In the genomic region with DNA sequence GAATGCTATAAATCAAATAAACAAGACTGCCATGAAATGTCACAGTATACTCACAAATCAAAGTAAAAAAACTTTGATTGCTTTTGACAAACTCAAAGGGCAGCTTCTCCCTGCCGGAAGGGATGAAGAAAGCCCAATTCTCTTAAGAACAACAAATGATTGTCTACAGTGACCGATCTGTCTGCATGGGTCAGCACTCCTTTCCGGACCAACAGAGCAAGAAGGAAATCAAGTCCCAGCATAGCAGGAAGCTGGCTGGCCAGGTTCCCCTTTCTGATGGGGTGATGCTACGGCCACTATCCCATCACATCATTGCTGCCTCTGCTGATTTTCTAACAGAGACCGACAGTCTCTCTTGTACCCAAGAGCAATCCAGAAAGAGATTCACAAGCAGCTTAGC, we compare ENCODE assay signal across 13 cellular contexts. TPM values are rescaled to one million over a fixed set of nuclear protein-coding genes. Genes with fewer than 3 reads are reported as not detected.
DNase-seq lines count a peak whose midpoint lies in the region; ATAC-seq and TF ChIP-seq lines count a peak whose summit lies in the region.
"Had no signal": no experiment of that assay in that cellular context is flagged by ENCODE, and none has a peak within 500 bp of the region (broad histone marks: within the 10 kb centered on the region; RNA-seq: fewer than 3 reads in every experiment).

No MANE protein-coding gene starts in this region.

- H3K4me1 Mint-ChIP-seq in natural killer cell treated with Interleukin-12 subunit alpha and Interleukin-12 subunit beta and Interleukin-15 and Interleukin-18, amount 100 ng/mL, for 72 hours (ENCODE audit: low read depth in 2 of 2): peaks cover 51 to 56% of the 10 kb centered on the region in 2 donors
- H3K4me1 Mint-ChIP-seq: activated naive CD4-positive, alpha-beta T cell treated with anti-CD3 and anti-CD28 coated beads, Interleukin-2, amount 50 U/mL, for 24 hours had no signal

- H3K27me3 ChIP-seq in upper lobe of right lung (no peaks in the 10 kb centered on the region), PC-9 (ENCODE audit: insufficient read depth, low read depth) (no peaks in the 10 kb centered on the region)

- no peaks in the 10 kb centered on the region for H3F3A ChIP-seq in PC-9 (ENCODE audit: insufficient read depth, low read depth)

- no peaks in the 10 kb centered on the region for H3K9me2 ChIP-seq in PC-9 (ENCODE audit: insufficient read depth)

- no peaks in the 10 kb centered on the region for H3K27me3 Mint-ChIP-seq in natural killer cell treated with Interleukin-12 subunit alpha and Interleukin-12 subunit beta and Interleukin-15 and Interleukin-18, amount 100 ng/mL, for 72 hours
- H3K27me3 Mint-ChIP-seq: activated naive CD4-positive, alpha-beta T cell treated with anti-CD3 and anti-CD28 coated beads, Interleukin-2, amount 50 U/mL, for 24 hours had no signal

- no peak overlapping the region for H2AFZ ChIP-seq in PC-9

- H3K36me3 ChIP-seq in upper lobe of right lung: no peaks in the 10 kb centered on the region
- no peaks in the 10 kb centered on the region for H3K36me3 ChIP-seq in PC-9 (ENCODE audit: low read depth)

- H4K20me1 ChIP-seq in PC-9 (ENCODE audit: insufficient read depth): no peaks in the 10 kb centered on the region

- ATAC-seq in Right ventricle myocardium inferior (peak; percentile 74), upper lobe of right lung (peak; percentile 62)
- no peak for ATAC-seq in natural killer cell treated with Interleukin-12 subunit alpha and Interleukin-12 subunit beta and Interleukin-15 and Interleukin-18, amount 100 ng/mL, for 72 hours

- no peaks in the 10 kb centered on the region for H3K79me2 ChIP-seq in PC-9 (ENCODE audit: low read depth)

- H3K4me3 ChIP-seq in upper lobe of right lung: no peak overlapping the region
- no peak overlapping the region for H3K4me3 ChIP-seq in PC-9

- BruUV-seq in PC-9 (replicated peaks; lab: Mats Ljungman, UMichigan): no TSS peak

- CTCF ChIA-PET in PC-9 (lab: Charles Lee): no interaction called here

- DNase-seq in SKM-1 (lab: John Stamatoyannopoulos, UW; ENCODE audit: unreplicated experiment): peak; percentile 13
- no peak for DNase-seq in Right ventricle myocardium inferior (ENCODE audit: missing footprints)
- no peak for DNase-seq in natural killer cell treated with Interleukin-12 subunit alpha and Interleukin-12 subunit beta and Interleukin-15 and Interleukin-18, amount 100 ng/mL, for 72 hours (ENCODE audit: low spot score)
- no peak for DNase-seq in upper lobe of right lung
- DNase-seq in NCI-H748 (lab: John Stamatoyannopoulos, UW; ENCODE audit: unreplicated experiment): no peak
- DNase-seq in PC-9: no peak
- no peak for DNase-seq in DMS53 (lab: John Stamatoyannopoulos, UW)
- DNase-seq: DMS79 treated with DMSO at 0.1 percent for 48 hours; NCI-H1105; NCI-H748 treated with DMSO at 0.1 percent for 48 hours; stimulated activated CD4-positive, alpha-beta T cell treated with anti-CD3 and anti-CD28 coated beads, Interleukin-12 subunit alpha, Interleukin-12 subunit beta, amount 100 ng/mL, for 4 hours had no signal

- POLR2A ChIA-PET in PC-9 (lab: Charles Lee; ENCODE audit: unreplicated experiment): no interaction called here

- H3K9me3 Mint-ChIP-seq in natural killer cell treated with Interleukin-12 subunit alpha and Interleukin-12 subunit beta and Interleukin-15 and Interleukin-18, amount 100 ng/mL, for 72 hours: no peaks in the 10 kb centered on the region
- H3K9me3 Mint-ChIP-seq: activated naive CD4-positive, alpha-beta T cell treated with anti-CD3 and anti-CD28 coated beads, Interleukin-2, amount 50 U/mL, for 24 hours had no signal

- intact Hi-C loops in Right ventricle myocardium inferior (cut with DNase I): no loop called here
- intact Hi-C loops in upper lobe of right lung (cut with DNase I): no loop called here
- intact Hi-C loops in PC-9 (cut with micrococcal nuclease; ENCODE audit: unreplicated experiment): no loop called here

- no peaks in the 10 kb centered on the region for H3K36me3 Mint-ChIP-seq in natural killer cell treated with Interleukin-12 subunit alpha and Interleukin-12 subunit beta and Interleukin-15 and Interleukin-18, amount 100 ng/mL, for 72 hours

- H3K4me2 ChIP-seq in PC-9: no peak overlapping the region

- peak overlapping the region; percentile 63 for H3K4me3 Mint-ChIP-seq in natural killer cell treated with Interleukin-12 subunit alpha and Interleukin-12 subunit beta and Interleukin-15 and Interleukin-18, amount 100 ng/mL, for 72 hours
- H3K4me3 Mint-ChIP-seq: activated naive CD4-positive, alpha-beta T cell treated with anti-CD3 and anti-CD28 coated beads, Interleukin-2, amount 50 U/mL, for 24 hours had no signal

- peak overlapping the region; percentile 72 to 90 for H3K27ac Mint-ChIP-seq in natural killer cell treated with Interleukin-12 subunit alpha and Interleukin-12 subunit beta and Interleukin-15 and Interleukin-18, amount 100 ng/mL, for 72 hours
- H3K27ac Mint-ChIP-seq: activated naive CD4-positive, alpha-beta T cell treated with anti-CD3 and anti-CD28 coated beads, Interleukin-2, amount 50 U/mL, for 24 hours had no signal

- H3K27ac ChIP-seq in upper lobe of right lung (no peak overlapping the region), PC-9 (no peak overlapping the region)

- peaks cover 15% of the 10 kb centered on the region for H3K4me1 ChIP-seq in upper lobe of right lung
- no peaks in the 10 kb centered on the region for H3K4me1 ChIP-seq in PC-9 (replicated peaks; ENCODE audit: insufficient read depth)

- TF ChIP-seq CTCF in upper lobe of right lung (IDR thresholded peaks at IDR 0.05) (no peak), PC-9 (conservative IDR thresholded peaks at IDR 0.05) (no peak)

- H3K9me3 ChIP-seq in upper lobe of right lung (no peaks in the 10 kb centered on the region), PC-9 (ENCODE audit: insufficient read depth, low read depth) (no peaks in the 10 kb centered on the region)

RNA-seq across cellular contexts. Expression of gene C1QTNF3, which starts 0.7 kb away (rescaled TPM):
- total RNA-seq in Right ventricle myocardium inferior (0.60 TPM), upper lobe of right lung (4.5 TPM), PC-9 (2021) (8.3 and 9.4 TPM in 2 replicates)
- 1 to 10 TPM; 3.2 to 4.6 TPM for total RNA-seq in natural killer cell treated with Interleukin-12 subunit alpha and Interleukin-12 subunit beta and Interleukin-15 and Interleukin-18, amount 100 ng/mL, for 72 hours

RNA-seq across cellular contexts. Expression of gene AMACR, which starts 34.5 kb away (rescaled TPM):
- total RNA-seq in Right ventricle myocardium inferior (6.1 TPM), upper lobe of right lung (9.1 TPM), PC-9 (2021) (31.1 and 31.2 TPM in 2 replicates)
- total RNA-seq in natural killer cell treated with Interleukin-12 subunit alpha and Interleukin-12 subunit beta and Interleukin-15 and Interleukin-18, amount 100 ng/mL, for 72 hours: 1 to 10 TPM; 5.1 to 5.8 TPM

RNA-seq across cellular contexts. Expression of gene SLC45A2, which starts 57.8 kb away (rescaled TPM):
- not detected for total RNA-seq in Right ventricle myocardium inferior
- total RNA-seq in natural killer cell treated with Interleukin-12 subunit alpha and Interleukin-12 subunit beta and Interleukin-15 and Interleukin-18, amount 100 ng/mL, for 72 hours: under 1 TPM in 1 of 2 donors, not detected in 1; 0.56 TPM
- not detected for total RNA-seq in upper lobe of right lung
- total RNA-seq in PC-9 (2021): 0.20 and 0.33 TPM in 2 replicates
- total RNA-seq: glomerular endothelial cell had no signal

Comparison
In these comparisons a context has a peak if more than half of its experiments do, and no peak if none do; other contexts are left out.
1. ATAC-seq: peak in Right ventricle myocardium inferior (single experiment) and upper lobe of right lung (single experiment); none in natural killer cell treated with Interleukin-12 subunit alpha and Interleukin-12 subunit beta and Interleukin-15 and Interleukin-18, amount 100 ng/mL, for 72 hours (0 of 2).